Comparison of ENCODE assay signal across 8 cellular contexts in the genomic region with DNA sequence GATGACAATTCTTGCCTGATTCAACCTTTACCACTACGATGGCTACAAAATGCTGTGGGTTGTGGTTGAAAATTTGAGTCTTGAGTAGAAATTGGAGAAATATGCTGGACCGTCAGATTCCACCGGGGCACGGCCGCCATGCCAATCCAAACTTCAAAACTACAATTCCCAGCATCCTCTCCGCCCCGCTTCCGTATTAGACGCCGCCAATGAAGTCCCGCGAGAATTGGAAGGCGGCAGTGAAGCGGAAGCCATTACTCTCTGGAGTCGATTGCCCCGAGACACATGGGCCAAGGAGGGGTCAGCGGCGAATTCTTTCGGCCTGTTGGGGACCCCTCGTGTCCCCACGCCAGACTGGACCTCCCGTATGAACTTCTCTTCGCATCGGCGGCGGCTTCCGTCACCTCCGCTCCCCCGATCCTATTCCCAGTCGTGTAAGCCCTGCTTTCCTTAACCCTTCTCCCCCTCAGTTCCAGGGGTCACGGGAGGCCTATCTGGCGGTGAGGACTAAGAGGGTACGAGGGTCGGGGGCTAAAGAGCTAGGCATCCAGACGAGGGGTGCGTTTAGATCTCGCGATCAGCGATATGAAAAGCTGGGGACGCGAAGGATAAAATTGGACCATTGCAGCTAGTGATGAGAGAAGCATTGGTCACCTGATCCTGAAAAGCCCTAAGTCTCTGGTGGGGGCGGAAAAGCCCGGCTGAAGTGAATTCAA. TPM values are rescaled to one million over a fixed set of nuclear protein-coding genes. Genes with fewer than 3 reads are reported as not detected.
DNase-seq lines count a peak whose midpoint lies in the region; ATAC-seq, FAIRE-seq and TF ChIP-seq lines count a peak whose summit lies in the region.

A gene (plus strand): TSS at position 239 of the 716 bp plus-strand sequence. CDS start 15,620 bp downstream, outside the sequence.

- POLR2A ChIA-PET in Caco-2 (lab: Charles Lee) (no interaction called here), endothelial cell of umbilical vein (lab: Charles Lee) (no interaction called here)

- H3K27ac ChIP-seq in HUES64 (ENCODE audit: low read depth, low read length), result peak within 1 kb of the TSS; percentile 88
- H3K27ac ChIP-seq in OCI-LY1 (ENCODE audit: low read depth, low read length, poor library complexity, severe bottlenecking), result peak within 1 kb of the TSS; percentile 43
- peak within 1 kb of the TSS; percentile 87 for H3K27ac ChIP-seq in endothelial cell of umbilical vein (ENCODE audit: insufficient read depth, low read depth, low read length)

- peak; percentile 94 for FAIRE-seq in endothelial cell of umbilical vein (lab: Jason Lieb, UNC)

- no peaks in the 10 kb centered on the region for H3K27me3 Mint-ChIP-seq in Caco-2 (ENCODE audit: insufficient read depth, unreplicated experiment)

- H3F3A ChIP-seq in OCI-LY1 (ENCODE audit: insufficient read depth, low read length), result no peaks in the 10 kb centered on the region

- H3K79me2 ChIP-seq in OCI-LY1 (ENCODE audit: insufficient read depth, low read length), result peaks cover 50% of the 10 kb centered on the region
- H3K79me2 ChIP-seq in endothelial cell of umbilical vein (ENCODE audit: control insufficient read depth, insufficient read depth, low read length), result peaks cover 49% of the 10 kb centered on the region

- TF ChIP-seq POLR2A in endothelial cell of umbilical vein (IDR thresholded peaks at IDR 0.05; ENCODE audit: low read depth, low read length), result peak; percentile 73

- BruUV-seq in Caco-2 (replicated peaks; lab: Mats Ljungman, UMichigan), result no TSS peak
- BruUV-seq in endothelial cell of umbilical vein (replicated peaks; lab: Mats Ljungman, UMichigan), result TSS peak; percentile 42

- under 1% methylated on average over 42 of the region's 43 CpGs for WGBS in HUES64

- dilution Hi-C loops in endothelial cell of umbilical vein (cut with MboI; ENCODE audit: extremely low pct_ligation_motif_present, low sequenced_read_pairs), result no loop called here

- H3K27me3 ChIP-seq in Caco-2 (replicated peaks; ENCODE audit: control insufficient read depth, insufficient read depth, low read length) (no peaks in the 10 kb centered on the region), HUES64 (ENCODE audit: insufficient read depth, low read length) (no peaks in the 10 kb centered on the region), OCI-LY1 (ENCODE audit: insufficient read depth, low read length) (no peaks in the 10 kb centered on the region), endothelial cell of umbilical vein (ENCODE audit: control insufficient read depth in 2 of 2, insufficient read depth in 2 of 2, low read length in 2 of 2) (no peaks in the 10 kb centered on the region)

- H3K9me3 Mint-ChIP-seq in Caco-2 (ENCODE audit: unreplicated experiment), result peaks cover 19% of the 10 kb centered on the region

- H3K9me2 ChIP-seq in OCI-LY1 (ENCODE audit: low read depth, low read length), result no peaks in the 10 kb centered on the region

- TF ChIP-seq CTCF in Caco-2 (IDR thresholded peaks at IDR 0.05; ENCODE audit: insufficient read depth in 1 of 2, low read depth in 1 of 2, low read length in 1 of 2, severe bottlenecking in 1 of 2, unreplicated experiment in 1 of 2) (no peak), OCI-LY1 (IDR thresholded peaks at IDR 0.05; ENCODE audit: low read length) (no peak), endothelial cell of umbilical vein (IDR thresholded peaks at IDR 0.05; ENCODE audit: extremely low read depth in 1 of 2, insufficient read depth in 1 of 2, low read depth in 1 of 2, low read length in 2 of 2) (no peak)

- H3K36me3 ChIP-seq in Caco-2 (ENCODE audit: control insufficient read depth, insufficient read depth, low read length) (no peaks in the 10 kb centered on the region; the same call in 1 of the 2 replicates), HUES64 (ENCODE audit: insufficient read depth, low read length) (peaks cover 30% of the 10 kb centered on the region), OCI-LY1 (ENCODE audit: insufficient read depth, low read length) (peaks cover 32% of the 10 kb centered on the region), endothelial cell of umbilical vein (ENCODE audit: control insufficient read depth in 2 of 2, extremely low read depth in 1 of 2, insufficient read depth in 2 of 2, low read length in 2 of 2) (no peaks in the 10 kb centered on the region)

- H3K4me1 ChIP-seq in Caco-2, result 0 out of 2 replicates have a peak, but pooled peaks cover 7% of the 10 kb centered on the region
- no peaks in the 10 kb centered on the region for H3K4me1 ChIP-seq in HUES64 (ENCODE audit: insufficient read depth, low read length)
- H3K4me1 ChIP-seq in OCI-LY1 (ENCODE audit: insufficient read depth, low read length, severe bottlenecking), result peaks cover 19% of the 10 kb centered on the region
- peaks cover 11% of the 10 kb centered on the region for H3K4me1 ChIP-seq in endothelial cell of umbilical vein (ENCODE audit: control insufficient read depth, extremely low read depth, insufficient read depth, low read length)

- peaks cover 42% of the 10 kb centered on the region for H3K36me3 Mint-ChIP-seq in Caco-2 (ENCODE audit: insufficient read depth, unreplicated experiment)

- H3K4me3 ChIP-seq in Caco-2 (ENCODE audit: low read depth, low read length), result peak within 1 kb of the TSS; percentile 91
- peak within 1 kb of the TSS; percentile 98 for H3K4me3 ChIP-seq in HUES64 (ENCODE audit: low read length)
- H3K4me3 ChIP-seq in OCI-LY1 (ENCODE audit: low read depth, low read length, poor library complexity, severe bottlenecking), result peak within 1 kb of the TSS; percentile 97
- H3K4me3 ChIP-seq in endothelial cell of umbilical vein (replicated peaks in 1 of 3; ENCODE audit: insufficient read depth in 1 of 3, low read depth in 1 of 3, low read length in 3 of 3), result peak within 1 kb of the TSS; percentile 78 to 95 (median 92)

- peak within 1 kb of the TSS; percentile 100 for H3K27ac Mint-ChIP-seq in Caco-2 (ENCODE audit: unreplicated experiment)

- H3K9me3 ChIP-seq in Caco-2 (peaks cover 25% of the 10 kb centered on the region), HUES64 (ENCODE audit: insufficient read depth, low read depth, low read length) (peaks cover 29% of the 10 kb centered on the region), OCI-LY1 (ENCODE audit: low read length) (peaks cover 16% of the 10 kb centered on the region), endothelial cell of umbilical vein (replicated peaks; ENCODE audit: control insufficient read depth, insufficient read depth, low read length) (peaks cover 7% of the 10 kb centered on the region)

- H3K4me1 Mint-ChIP-seq in Caco-2 (ENCODE audit: low read depth, unreplicated experiment), result peaks cover 6% of the 10 kb centered on the region

- intact Hi-C loops in Caco-2 (cut with micrococcal nuclease; ENCODE audit: unreplicated experiment), result no loop called here
- intact Hi-C loops in endothelial cell of umbilical vein (cut with micrococcal nuclease), result loop anchor here (1.0 to 2.0 kb wide), 5 partner anchors 12 to 656 kb away; a partner anchor contains a TSS

- no peaks in the 10 kb centered on the region for H3K9me1 ChIP-seq in endothelial cell of umbilical vein (replicated peaks; ENCODE audit: control insufficient read depth, extremely low read depth, insufficient read depth, low read length)

- H3K9ac ChIP-seq in HUES64 (ENCODE audit: low read depth, low read length) (peak within 1 kb of the TSS; percentile 99), OCI-LY1 (ENCODE audit: low read length) (peak within 1 kb of the TSS; percentile 95), endothelial cell of umbilical vein (replicated peaks; ENCODE audit: extremely low read depth, insufficient read depth, low read length) (peak within 1 kb of the TSS; percentile 99)

- CTCF ChIA-PET in Caco-2 (lab: Charles Lee), result no interaction called here
- CTCF ChIA-PET in endothelial cell of umbilical vein (lab: Charles Lee), result interaction anchor here (0.6 kb wide), 1 partner anchor 65 kb away, joined by 3 read pairs; no protein-coding TSS in a partner anchor

- H2AFZ ChIP-seq in OCI-LY1 (ENCODE audit: low read length) (peak within 1 kb of the TSS; percentile 73), endothelial cell of umbilical vein (ENCODE audit: low read depth, low read length) (peak within 1 kb of the TSS; percentile 99)

- peak within 1 kb of the TSS; percentile 100 for H3K4me3 Mint-ChIP-seq in Caco-2 (ENCODE audit: unreplicated experiment)

- H3K4me2 ChIP-seq in OCI-LY1 (ENCODE audit: low read length), result peak within 1 kb of the TSS; percentile 90
- peak within 1 kb of the TSS; percentile 99 for H3K4me2 ChIP-seq in endothelial cell of umbilical vein (ENCODE audit: insufficient read depth, low read length)

- peak; percentile 96 for ATAC-seq in GM21423 (IDR thresholded peaks at IDR 0.05; ENCODE audit: unreplicated experiment)

- H4K20me1 ChIP-seq in OCI-LY1 (ENCODE audit: insufficient read depth, low read length) (no peaks in the 10 kb centered on the region), endothelial cell of umbilical vein (replicated peaks; ENCODE audit: control insufficient read depth, extremely low read depth, insufficient read depth, low read length) (no peaks in the 10 kb centered on the region)

- DNase-seq in Caco-2 (peak; percentile 88 to 91), endothelial cell of umbilical vein (ENCODE audit: low read depth, low spot score) (peak; percentile 91), midbrain (lab: John Stamatoyannopoulos, UW) (peak; percentile 94)
- peak; percentile 89 for DNase-seq in activated CD8-positive, alpha-beta memory T cell treated with anti-CD3 and anti-CD28 coated beads, Interleukin-2, amount 50 U/mL, for 4 hours
- peak; percentile 69 to 78 for DNase-seq in stimulated activated CD8-positive, alpha-beta memory T cell treated with anti-CD3 and anti-CD28 coated beads, Interleukin-2, amount 100 ng/mL, for 1 hour (ENCODE audit: low read depth in 2 of 2)

TF ChIP-seq in endothelial cell of umbilical vein, 7 proteins besides CTCF, POLR2A, EP300 and RAD21:
- no peak for TF ChIP-seq EZH2 (IDR thresholded peaks at IDR 0.05; ENCODE audit: borderline replicate concordance, low read depth, low read length, severe bottlenecking)
- TF ChIP-seq POLR2AphosphoS5 (IDR thresholded peaks at IDR 0.05; ENCODE audit: insufficient read depth, low read depth, low read length), result peak; percentile 68
- TF ChIP-seq JUN (IDR thresholded peaks at IDR 0.05; ENCODE audit: borderline replicate concordance, insufficient read depth, insufficient read length, low read depth), result no peak

RNA-seq across cellular contexts. Expression of the gene that starts here (rescaled TPM):
- total RNA-seq in Caco-2 (2022), result 33.7 and 35.2 TPM in 2 replicates
- 31.2 TPM for polyA plus RNA-seq in HUES64 (2013, experiment 1 of 2)
- polyA plus RNA-seq in HUES64 (2013, experiment 2 of 2), result 33.7 TPM
- total RNA-seq in endothelial cell of umbilical vein, result 29.5 and 30.4 TPM in 2 replicates
- 13.8 and 14.2 TPM in 2 replicates for polyA plus RNA-seq in endothelial cell of umbilical vein
- polyA plus RNA-seq in endothelial cell of umbilical vein (2011; cell fraction: cytosol; rRNA removed), result 17.1 and 17.2 TPM in 2 replicates
- polyA plus RNA-seq in endothelial cell of umbilical vein (2011; cell fraction: nucleus; rRNA removed), result 43.0 and 46.6 TPM in 2 replicates
- 22.0 and 23.8 TPM in 2 replicates for polyA plus RNA-seq in endothelial cell of umbilical vein (2012)
- 21.5 and 24.7 TPM in 2 replicates for polyA minus RNA-seq in endothelial cell of umbilical vein
- polyA minus RNA-seq in endothelial cell of umbilical vein (2011; cell fraction: cytosol; rRNA and poly(A)+ RNA removed), result 11.5 TPM
- 23.8 and 29.8 TPM in 2 replicates for polyA minus RNA-seq in endothelial cell of umbilical vein (2011; cell fraction: nucleus; rRNA and poly(A)+ RNA removed)

Comparison
In these comparisons a context has a peak if more than half of its experiments do, and no peak if none do; other contexts are left out.
1. Peak in every context shown above with its lines: DNase-seq, ATAC-seq, H3K4me3 ChIP-seq and H3K27ac ChIP-seq.